In the genomic region with DNA sequence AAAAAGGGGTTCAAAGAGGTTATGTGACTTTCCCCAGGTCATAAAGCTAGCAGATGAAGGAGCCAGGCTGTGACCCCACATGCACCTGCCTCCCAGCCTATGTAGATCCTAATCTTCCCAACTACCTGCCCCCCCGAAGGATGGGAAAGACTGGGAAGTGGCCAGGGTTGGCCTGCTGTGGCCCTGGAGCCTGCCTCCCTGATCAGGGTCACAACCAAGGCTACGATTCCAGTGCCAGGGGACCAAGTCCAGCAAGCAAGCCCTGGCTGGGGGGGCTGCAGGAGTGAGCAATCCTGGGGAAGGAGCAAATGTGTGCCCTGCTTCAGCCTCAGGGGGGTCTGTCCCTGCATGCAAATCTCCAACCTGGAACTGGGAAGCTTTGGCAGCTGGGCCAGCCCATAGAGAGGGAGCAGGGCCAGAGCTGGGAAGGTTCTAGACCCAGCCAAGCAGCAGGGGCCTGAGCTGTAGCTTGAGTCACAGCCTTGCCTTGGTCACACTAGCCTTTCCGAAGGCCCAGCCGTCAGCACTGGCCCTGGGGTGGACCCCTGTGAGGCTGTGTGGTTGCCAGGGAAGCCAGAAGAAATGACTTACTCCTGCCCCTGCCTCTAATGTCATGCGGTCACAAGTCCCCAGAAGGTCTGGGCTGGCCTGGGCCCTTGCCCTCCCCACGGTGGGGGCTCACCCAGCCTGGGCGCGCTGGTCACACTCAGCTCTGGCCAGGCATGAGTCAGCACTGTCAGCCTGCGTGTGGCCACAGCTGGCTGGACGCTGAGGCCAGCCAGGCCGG, we compare ENCODE assay signal across 8 cellular contexts.
DNase-seq lines count a peak whose midpoint lies in the region; ATAC-seq, FAIRE-seq and TF ChIP-seq lines count a peak whose summit lies in the region.

No MANE protein-coding gene starts in this region.

- H3K4me1 ChIP-seq in endodermal cell (ENCODE audit: control insufficient read depth, insufficient read depth, low read length) = peaks cover 15% of the 10 kb centered on the region
- peaks cover 14% of the 10 kb centered on the region for H3K4me1 ChIP-seq in HAP-1

- no peaks in the 10 kb centered on the region for H3K9me3 Mint-ChIP-seq in endodermal cell

- peaks cover 20% of the 10 kb centered on the region for H3K4me1 Mint-ChIP-seq in endodermal cell

- H3K27me3 ChIP-seq in endodermal cell (ENCODE audit: control insufficient read depth, insufficient read depth, low read length, poor library complexity, severe bottlenecking) (no peaks in the 10 kb centered on the region), HAP-1 (ENCODE audit: low read depth) (no peaks in the 10 kb centered on the region)

- H3K9me3 ChIP-seq in endodermal cell (ENCODE audit: control insufficient read depth, low read length) (no peaks in the 10 kb centered on the region), HAP-1 (no peaks in the 10 kb centered on the region; the same call in 1 of the 2 replicates)

- peak overlapping the region; percentile 99 for H3K27ac ChIP-seq in endodermal cell (ENCODE audit: low read depth, low read length)

- 40 to 60% methylated on average over 7 to 11 of the region's 11 CpGs for WGBS in endodermal cell (ENCODE audit: insufficient coverage in 1 of 2, insufficient read length in 1 of 2), 2 experiments

- in situ Hi-C loops in Caki2 (cut with HindIII; ENCODE audit: low pct_unique_long_range_greater_than_20kb, low sequenced_read_pairs) = no loop called here
- in situ Hi-C loops in HAP-1 (cut with MboI; ENCODE audit: low sequenced_read_pairs) = no loop called here

- no peak for TF ChIP-seq CTCF in endodermal cell (conservative IDR thresholded peaks at IDR 0.05)

- FAIRE-seq in RCC 7860 (lab: Jason Lieb, UNC) = peak; percentile 92

- H3K36me3 ChIP-seq in endodermal cell (ENCODE audit: control insufficient read depth, insufficient read depth, low read length) = no peaks in the 10 kb centered on the region
- H3K36me3 ChIP-seq in HAP-1 (replicated peaks) = no peaks in the 10 kb centered on the region

- ATAC-seq in HG02884 (IDR thresholded peaks at IDR 0.05; ENCODE audit: unreplicated experiment) = no peak

- H3K27ac Mint-ChIP-seq in endodermal cell = peak overlapping the region; percentile 95

- peak overlapping the region; percentile 67 for H3K9ac ChIP-seq in endodermal cell (ENCODE audit: extremely low read depth, low read length, poor library complexity, severe bottlenecking)

- H3K36me3 Mint-ChIP-seq in endodermal cell (ENCODE audit: low read depth) = no peaks in the 10 kb centered on the region

- H3K4me3 ChIP-seq in endodermal cell (ENCODE audit: low read length) = peak overlapping the region; percentile 80
- H3K4me3 ChIP-seq in HAP-1 = no peak overlapping the region; the same call in 1 of the 2 replicates

- H3K4me3 Mint-ChIP-seq in endodermal cell = peak overlapping the region; percentile 57

- H3K27me3 Mint-ChIP-seq in endodermal cell (ENCODE audit: insufficient read depth) = no peaks in the 10 kb centered on the region

- DNase-seq in Caki2 (ENCODE audit: low read depth) (peak; percentile 96), RCC 7860 (ENCODE audit: low spot score) (peak; percentile 99), endodermal cell (peak; percentile 76), middle frontal gyrus (ENCODE audit: extremely low spot score, low spot score) (peak; percentile 49), ureter (ENCODE audit: low spot score) (peak; percentile 74), NCI-H345 (lab: John Stamatoyannopoulos, UW) (no peak), HAP-1 (ENCODE audit: low spot score in 2 of 2) (no peak)

Comparison
In these comparisons a context has a peak if more than half of its experiments do, and no peak if none do; other contexts are left out.
1. DNase-seq: peak in Caki2 (single experiment), RCC 7860 (single experiment), endodermal cell (single experiment), middle frontal gyrus (single experiment) and ureter (single experiment); none in NCI-H345 (single experiment) and HAP-1 (0 of 2).